9 cellular contexts compared by ENCODE assay signal in genomic region chr4:88158038-88158359, GRCh38. TPM values are rescaled to one million over a fixed set of nuclear protein-coding genes. Genes with fewer than 3 reads are reported as not detected.
DNase-seq lines count a peak whose midpoint lies in the region; ATAC-seq and TF ChIP-seq lines count a peak whose summit lies in the region.
"Had no signal": no experiment of that assay in that cellular context is flagged by ENCODE, and none has a peak within 500 bp of the region (broad histone marks: within the 10 kb centered on the region; RNA-seq: fewer than 3 reads in every experiment).

No MANE protein-coding gene starts in this region.

- POLR2A ChIA-PET in SK-N-SH (lab: Yijun Ruan, JAX): no interaction called here

- no peak for TF ChIP-seq EP300 in SK-N-SH (IDR thresholded peaks at IDR 0.05; ENCODE audit: borderline replicate concordance in 1 of 2, low read depth in 1 of 2, low read length in 1 of 2)

- TF ChIP-seq RAD21 in SK-N-SH (IDR thresholded peaks at IDR 0.05; ENCODE audit: low read length): no peak

- no peaks in the 10 kb centered on the region for H3K36me3 Mint-ChIP-seq in stimulated activated effector memory CD8-positive, alpha-beta T cell treated with anti-CD3 and anti-CD28 coated beads, Interleukin-12 subunit alpha, Interleukin-12 subunit beta, amount 100 ng/mL, for 72 hours

- ATAC-seq in SK-N-SH treated with all-trans-retinoic acid at 6 μM for 48 hours: no peak
- no peak for ATAC-seq in RWPE2 (ENCODE audit: low read depth)
- ATAC-seq in stimulated activated effector memory CD8-positive, alpha-beta T cell treated with anti-CD3 and anti-CD28 coated beads, Interleukin-12 subunit alpha, Interleukin-12 subunit beta, amount 100 ng/mL, for 72 hours: no peak
- no peak for ATAC-seq in GM21360 (IDR thresholded peaks at IDR 0.05; ENCODE audit: unreplicated experiment)
- no peak for ATAC-seq in GM18519 (IDR thresholded peaks at IDR 0.05; ENCODE audit: low FRiP score, unreplicated experiment)

- peaks cover 17% of the 10 kb centered on the region for H3K4me1 Mint-ChIP-seq in stimulated activated effector memory CD8-positive, alpha-beta T cell treated with anti-CD3 and anti-CD28 coated beads, Interleukin-12 subunit alpha, Interleukin-12 subunit beta, amount 100 ng/mL, for 72 hours

- H3K36me3 ChIP-seq in SK-N-SH (replicated peaks in 1 of 2; ENCODE audit: control insufficient read depth in 1 of 2, insufficient read depth in 2 of 2, low read length in 1 of 2): no peaks in the 10 kb centered on the region
- no peaks in the 10 kb centered on the region for H3K36me3 ChIP-seq in RWPE2 (ENCODE audit: low read depth)
- H3K36me3 ChIP-seq: neutrophil had no signal

- peak overlapping the region; percentile 89 for H3K4me2 ChIP-seq in SK-N-SH

- TF ChIP-seq CTCF in SK-N-SH (IDR thresholded peaks at IDR 0.05): no peak
- no peak for TF ChIP-seq CTCF in RWPE2 (IDR thresholded peaks at IDR 0.05; ENCODE audit: poor library complexity, severe bottlenecking)
- TF ChIP-seq CTCF in fibroblast of villous mesenchyme (IDR thresholded peaks at IDR 0.05; ENCODE audit: insufficient read depth, low read depth, low read length): no peak

- H3K27ac ChIP-seq in SK-N-SH (ENCODE audit: low read depth in 2 of 2, low read length in 1 of 2) (no peak overlapping the region), RWPE2 (ENCODE audit: poor library complexity, severe bottlenecking) (no peak overlapping the region)
- H3K27ac ChIP-seq: neutrophil had no signal

- H3K4me1 ChIP-seq in SK-N-SH (ENCODE audit: control insufficient read depth in 1 of 2, insufficient read depth in 2 of 2, low read depth in 1 of 2, low read length in 1 of 2) (peaks cover 0 to 8% of the 10 kb centered on the region in 2 experiments; a peak in 1 of 4 replicates), RWPE2 (ENCODE audit: insufficient read depth, poor library complexity, severe bottlenecking) (no peaks in the 10 kb centered on the region)

- H2AFZ ChIP-seq in SK-N-SH (ENCODE audit: low read depth): peak overlapping the region; percentile 87; the same call in 1 of the 2 replicates

- H3K9me3 Mint-ChIP-seq in stimulated activated effector memory CD8-positive, alpha-beta T cell treated with anti-CD3 and anti-CD28 coated beads, Interleukin-12 subunit alpha, Interleukin-12 subunit beta, amount 100 ng/mL, for 72 hours: no peaks in the 10 kb centered on the region

- no peaks in the 10 kb centered on the region for H3F3A ChIP-seq in SK-N-SH (replicated peaks; ENCODE audit: insufficient read depth)

- no peak overlapping the region for H3K9ac ChIP-seq in SK-N-SH

- peak overlapping the region; percentile 59 for H3K4me3 Mint-ChIP-seq in stimulated activated effector memory CD8-positive, alpha-beta T cell treated with anti-CD3 and anti-CD28 coated beads, Interleukin-12 subunit alpha, Interleukin-12 subunit beta, amount 100 ng/mL, for 72 hours

- WGBS in SK-N-SH (ENCODE audit: low lambda C conversion rate): 24% methylated on average over 6 of the region's 6 CpGs

- CTCF ChIA-PET in SK-N-SH (lab: Yijun Ruan, JAX): interaction anchor here (1.0 to 1.9 kb wide), 3 partner anchors 54 to 305 kb away, joined by 3 to 7 read pairs (median 3); no protein-coding TSS in a partner anchor

- no peaks in the 10 kb centered on the region for H3K9me2 ChIP-seq in SK-N-SH

- no peaks in the 10 kb centered on the region for H4K20me1 ChIP-seq in SK-N-SH (ENCODE audit: insufficient read depth)

- H3K27me3 ChIP-seq in SK-N-SH (ENCODE audit: insufficient read depth) (no peaks in the 10 kb centered on the region), RWPE2 (ENCODE audit: insufficient read depth, poor library complexity, severe bottlenecking) (no peaks in the 10 kb centered on the region)

- DNase-seq in SK-N-SH: no peak
- no peak for DNase-seq in RWPE2 (ENCODE audit: low spot score)
- no peak for DNase-seq in fibroblast of villous mesenchyme (ENCODE audit: low read depth)
- no peak for DNase-seq in stimulated activated effector memory CD8-positive, alpha-beta T cell treated with anti-CD3 and anti-CD28 coated beads, Interleukin-12 subunit alpha, Interleukin-12 subunit beta, amount 100 ng/mL, for 72 hours (ENCODE audit: low spot score in 2 of 2)
- DNase-seq in stimulated activated CD4-positive, alpha-beta T cell treated with anti-CD3 and anti-CD28 coated beads, Interleukin-4, amount 100 ng/mL, for 24 hours: no peak

- peak overlapping the region; percentile 51 to 61; a peak in 2 of 4 replicates for H3K4me3 ChIP-seq in SK-N-SH (ENCODE audit: low read depth in 2 of 2, low read length in 1 of 2)
- peak overlapping the region; percentile 53 for H3K4me3 ChIP-seq in RWPE2 (ENCODE audit: severe bottlenecking)
- peak overlapping the region; percentile 61 for H3K4me3 ChIP-seq in fibroblast of villous mesenchyme (ENCODE audit: low read depth, low read length)

- H3K9me3 ChIP-seq in SK-N-SH (no peaks in the 10 kb centered on the region), RWPE2 (ENCODE audit: severe bottlenecking) (no peaks in the 10 kb centered on the region)
- H3K9me3 ChIP-seq: neutrophil had no signal

- no peaks in the 10 kb centered on the region for H3K79me2 ChIP-seq in SK-N-SH (ENCODE audit: insufficient read depth)

- H3K27ac Mint-ChIP-seq in stimulated activated effector memory CD8-positive, alpha-beta T cell treated with anti-CD3 and anti-CD28 coated beads, Interleukin-12 subunit alpha, Interleukin-12 subunit beta, amount 100 ng/mL, for 72 hours: no peak overlapping the region

TF ChIP-seq in SK-N-SH, 30 proteins besides CTCF, POLR2A, EP300 and RAD21 (continues in another document):
- TF ChIP-seq POLR2AphosphoS5 (IDR thresholded peaks at IDR 0.05; ENCODE audit: low read depth, low read length): no peak
- TF ChIP-seq CHD2 (IDR thresholded peaks at IDR 0.05; ENCODE audit: low read length, partially characterized antibody): no peak
- no peak for TF ChIP-seq FOSL2 (IDR thresholded peaks at IDR 0.05; ENCODE audit: borderline replicate concordance, low read depth)
- TF ChIP-seq, protein P1, sequence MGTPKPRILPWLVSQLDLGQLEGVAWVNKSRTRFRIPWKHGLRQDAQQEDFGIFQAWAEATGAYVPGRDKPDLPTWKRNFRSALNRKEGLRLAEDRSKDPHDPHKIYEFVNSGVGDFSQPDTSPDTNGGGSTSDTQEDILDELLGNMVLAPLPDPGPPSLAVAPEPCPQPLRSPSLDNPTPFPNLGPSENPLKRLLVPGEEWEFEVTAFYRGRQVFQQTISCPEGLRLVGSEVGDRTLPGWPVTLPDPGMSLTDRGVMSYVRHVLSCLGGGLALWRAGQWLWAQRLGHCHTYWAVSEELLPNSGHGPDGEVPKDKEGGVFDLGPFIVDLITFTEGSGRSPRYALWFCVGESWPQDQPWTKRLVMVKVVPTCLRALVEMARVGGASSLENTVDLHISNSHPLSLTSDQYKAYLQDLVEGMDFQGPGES (IDR thresholded peaks at IDR 0.05; ENCODE audit: low read depth, low read length): no peak

TF ChIP-seq in SK-N-SH treated with all-trans-retinoic acid at 6 μM for 48 hours, 23 proteins besides CTCF, POLR2A, EP300 and RAD21:
- TF ChIP-seq RARB (CRISPR knock-in tag; IDR thresholded peaks at IDR 0.05): no peak
TF ChIP-seq in SK-N-SH treated with all-trans-retinoic acid at 6 μM for 48 hours: peak in this region for 0.

RNA-seq across cellular contexts. Expression of gene ABCG2, which starts 0.4 kb away (rescaled TPM):
- 0.02 and 0.05 TPM in 2 replicates for polyA plus RNA-seq in SK-N-SH (2012; rRNA removed)
- 0.01 and 0.03 TPM in 2 replicates for polyA plus RNA-seq in SK-N-SH (2012; cell fraction: cytosol; rRNA removed)
- 0.02 TPM in 1 of 2 replicates, not detected in the other for polyA plus RNA-seq in SK-N-SH (2012; cell fraction: nucleus; rRNA removed)
- total RNA-seq in fibroblast of villous mesenchyme: 2.2 and 3.5 TPM in 2 replicates
